In genomic region chr3:32366638-32367368, GRCh38 we compare ENCODE assay signal across 13 cellular contexts. TPM values are rescaled to one million over a fixed set of nuclear protein-coding genes. Genes with fewer than 3 reads are reported as not detected.
A peak's percentile ranks its signal among the peaks of the same experiment; 100 is the strongest.
DNase-seq lines count a peak whose midpoint lies in the region; ATAC-seq and TF ChIP-seq lines count a peak whose summit lies in the region.
"Had no signal": no experiment of that assay in that cellular context is flagged by ENCODE, and none has a peak within 500 bp of the region (broad histone marks: within the 10 kb centered on the region; RNA-seq: fewer than 3 reads in every experiment).

No MANE protein-coding gene starts in this region.

- no peak for ATAC-seq in CD4-positive, alpha-beta T cell (ENCODE audit: poor library complexity)
- ATAC-seq in GM19455 (IDR thresholded peaks at IDR 0.05; ENCODE audit: unreplicated experiment) (peak; percentile 50), HG03439 (IDR thresholded peaks at IDR 0.05; ENCODE audit: unreplicated experiment) (peak; percentile 58), esophagus mucosa (no peak)
- ATAC-seq: CD8-positive, alpha-beta T cell had no signal

- H3K4me1 Mint-ChIP-seq in CD4-positive, alpha-beta T cell (ENCODE audit: low read depth): peaks cover 27% of the 10 kb centered on the region

- CTCF ChIA-PET in CD4-positive, alpha-beta T cell (lab: Charles Lee): interaction anchor here (0.7 kb wide), 1 partner anchor 101 kb away, joined by 3 read pairs; no protein-coding TSS in a partner anchor

- POLR2A ChIA-PET in CD4-positive, alpha-beta T cell (lab: Charles Lee): interaction anchor here (1.3 to 1.4 kb wide), 2 partner anchors 79 to 103 kb away, joined by 3 to 4 read pairs; no protein-coding TSS in a partner anchor

- H3K9me3 Mint-ChIP-seq in CD4-positive, alpha-beta T cell: no peaks in the 10 kb centered on the region
- H3K9me3 Mint-ChIP-seq: CD8-positive, alpha-beta T cell had no signal

- no peaks in the 10 kb centered on the region for H3K9me3 ChIP-seq in CD4-positive, alpha-beta T cell (ENCODE audit: control insufficient read depth, low read length)

- H3K27me3 ChIP-seq in CD4-positive, alpha-beta T cell (ENCODE audit: control insufficient read depth, insufficient read depth, low read length): no peaks in the 10 kb centered on the region

- H3K27ac Mint-ChIP-seq in CD4-positive, alpha-beta T cell: peak overlapping the region; percentile 93
- H3K27ac Mint-ChIP-seq: CD8-positive, alpha-beta T cell had no signal

- intact Hi-C loops in CD4-positive, alpha-beta T cell (cut with DNase I, micrococcal nuclease): loop anchor here in 1 of 2 experiments (10.0 kb wide), 1 partner anchor 308 kb away; no protein-coding TSS in a partner anchor

- peaks cover 14% of the 10 kb centered on the region for H3K36me3 Mint-ChIP-seq in CD4-positive, alpha-beta T cell (ENCODE audit: low read depth)
- H3K36me3 Mint-ChIP-seq: CD8-positive, alpha-beta T cell had no signal

- no peak for TF ChIP-seq CTCF in CD4-positive, alpha-beta T cell (IDR thresholded peaks at IDR 0.05)

- H3K27me3 Mint-ChIP-seq in CD4-positive, alpha-beta T cell: no peaks in the 10 kb centered on the region

- no peak for DNase-seq in CD4-positive, alpha-beta T cell
- DNase-seq in fibroblast of gingiva (ENCODE audit: low read depth): peak; percentile 10
- no peak for DNase-seq in nucleus accumbens (lab: John Stamatoyannopoulos, UW)
- DNase-seq in stimulated activated CD4-positive, alpha-beta T cell treated with anti-CD3 and anti-CD28 coated beads, Interleukin-2, amount 100 ng/mL, for 48 hours: no peak
- DNase-seq in retina: no peak
- DNase-seq: activated naive CD4-positive, alpha-beta T cell; CD8-positive, alpha-beta T cell; effector memory CD4-positive, alpha-beta T cell; NCI-H1048; posterior cingulate gyrus had no signal

- no peak overlapping the region for H3K4me3 Mint-ChIP-seq in CD4-positive, alpha-beta T cell
- H3K4me3 Mint-ChIP-seq: CD8-positive, alpha-beta T cell had no signal

- no peak overlapping the region for H3K27ac ChIP-seq in CD4-positive, alpha-beta T cell (ENCODE audit: low read depth, low read length)

RNA-seq across cellular contexts. Expression of gene CMTM7, which starts 24.9 kb away (rescaled TPM):
- total RNA-seq in CD4-positive, alpha-beta T cell: 10 to 100 TPM; 31.5 to 35.2 TPM
- total RNA-seq in esophagus mucosa: 1.2 TPM

Comparison
In these comparisons a context has a peak if more than half of its experiments do, and no peak if none do; other contexts are left out.
1. ATAC-seq: peak in GM19455 (single experiment) and HG03439 (single experiment); none in CD4-positive, alpha-beta T cell (single experiment) and esophagus mucosa (single experiment).
2. RNA of gene CMTM7, which starts 24.9 kb away (total RNA-seq): 31.5 to 35.2 TPM in CD4-positive, alpha-beta T cell; 1.2 TPM in esophagus mucosa (single experiment); every median in the first group is over 10 times any median in the second.